ENCODE assay signal across 1 cellular context in genomic region chr16:81456523-81457325, GRCh38.
A peak's percentile ranks its signal among the peaks of the same experiment; 100 is the strongest.
TF ChIP-seq lines count a peak whose summit lies in the region.

No MANE protein-coding gene starts in this region.

TF ChIP-seq in HepG2, 621 proteins besides CTCF, POLR2A, EP300 and RAD21 (continued from another document and continues in another):
- TF ChIP-seq CEBPZ (IDR thresholded peaks at IDR 0.05; ENCODE audit: low read length): no peak
- no peak for TF ChIP-seq ZNF382 (CRISPR knock-in tag; IDR thresholded peaks at IDR 0.05; ENCODE audit: borderline replicate concordance)
- 0 out of 2 replicates have a peak, but pooled peaks have one; percentile 24 for TF ChIP-seq ZNF564 (CRISPR knock-in tag; IDR thresholded peaks at IDR 0.05)
- TF ChIP-seq RXRB (CRISPR knock-in tag; IDR thresholded peaks at IDR 0.05; ENCODE audit: borderline replicate concordance): peak; percentile 98
- no peak for TF ChIP-seq GRHL1 (CRISPR knock-in tag; conservative IDR thresholded peaks at IDR 0.05)
- no peak for TF ChIP-seq ZFP37 (CRISPR knock-in tag; IDR thresholded peaks at IDR 0.05; ENCODE audit: borderline replicate concordance)
- TF ChIP-seq MBD4 (IDR thresholded peaks at IDR 0.05; ENCODE audit: borderline replicate concordance, low read length): no peak
- no peak for TF ChIP-seq PCBP2 (optimal IDR thresholded peaks at IDR 0.05; ENCODE audit: low read depth, low read length, poor library complexity, severe bottlenecking)
- peak; percentile 93 for TF ChIP-seq ELF3 (CRISPR knock-in tag; IDR thresholded peaks at IDR 0.05)
- TF ChIP-seq DBP (CRISPR knock-in tag; IDR thresholded peaks at IDR 0.05; ENCODE audit: not compliant biosample characterization): no peak
- no peak; the same call in 1 of the 2 replicates for TF ChIP-seq ZNF816 (CRISPR knock-in tag; IDR thresholded peaks at IDR 0.05; ENCODE audit: borderline replicate concordance)
- peak; percentile 69; the same call in 1 of the 2 replicates for TF ChIP-seq GATA4 (IDR thresholded peaks at IDR 0.05; ENCODE audit: borderline replicate concordance, low read depth)
- TF ChIP-seq CHCHD3 (CRISPR knock-in tag; IDR thresholded peaks at IDR 0.05): no peak
- TF ChIP-seq MED8 (CRISPR knock-in tag; IDR thresholded peaks at IDR 0.05; ENCODE audit: insufficient replicate concordance): no peak
- TF ChIP-seq ZNF232 (CRISPR knock-in tag; IDR thresholded peaks at IDR 0.05; ENCODE audit: borderline replicate concordance): no peak
- no peak for TF ChIP-seq ZFYVE20 (CRISPR knock-in tag; IDR thresholded peaks at IDR 0.05; ENCODE audit: borderline replicate concordance, low read depth)
- TF ChIP-seq RBM22 (optimal IDR thresholded peaks at IDR 0.05; ENCODE audit: low read length): peak; percentile 76
- peak; percentile 41 for TF ChIP-seq USF2 (IDR thresholded peaks at IDR 0.05; ENCODE audit: low read depth, low read length)
- peak; percentile 74; the same call in 1 of the 2 replicates for TF ChIP-seq USF2 (CRISPR knock-in tag; IDR thresholded peaks at IDR 0.05; ENCODE audit: borderline replicate concordance)
- no peak for TF ChIP-seq TRIM24 (CRISPR knock-in tag; IDR thresholded peaks at IDR 0.05)
- no peak for TF ChIP-seq PBX2 (CRISPR knock-in tag; IDR thresholded peaks at IDR 0.05)
- peak; percentile 55; the same call in 1 of the 2 replicates for TF ChIP-seq STAT6 (CRISPR knock-in tag; IDR thresholded peaks at IDR 0.05; ENCODE audit: borderline replicate concordance)
- 0 out of 2 replicates have a peak, but pooled peaks have one; percentile 61 for TF ChIP-seq ZNF614 (CRISPR knock-in tag; IDR thresholded peaks at IDR 0.05; ENCODE audit: borderline replicate concordance)
- no peak for TF ChIP-seq NR3C1 (CRISPR knock-in tag; IDR thresholded peaks at IDR 0.05)
- peak; percentile 89 for TF ChIP-seq THAP7 (CRISPR knock-in tag; IDR thresholded peaks at IDR 0.05)
- TF ChIP-seq ZKSCAN5 (CRISPR knock-in tag; IDR thresholded peaks at IDR 0.05): no peak
- TF ChIP-seq ETV6 (CRISPR knock-in tag; conservative IDR thresholded peaks at IDR 0.05): peak; percentile 44; the same call in 1 of the 2 replicates
- no peak for TF ChIP-seq ZNF550 (CRISPR knock-in tag; IDR thresholded peaks at IDR 0.05; ENCODE audit: borderline replicate concordance)
- no peak for TF ChIP-seq ATRX (CRISPR knock-in tag; IDR thresholded peaks at IDR 0.05; ENCODE audit: borderline replicate concordance)
- TF ChIP-seq DPF2 (CRISPR knock-in tag; IDR thresholded peaks at IDR 0.05; ENCODE audit: borderline replicate concordance, low read depth): 0 out of 2 replicates have a peak, but pooled peaks have one; percentile 69
- TF ChIP-seq ATF1 (CRISPR knock-in tag; IDR thresholded peaks at IDR 0.05): no peak
- no peak; the same call in 1 of the 2 replicates for TF ChIP-seq ZNF556 (CRISPR knock-in tag; IDR thresholded peaks at IDR 0.05; ENCODE audit: borderline replicate concordance)
- no peak for TF ChIP-seq RNF219 (CRISPR knock-in tag; IDR thresholded peaks at IDR 0.05)
- TF ChIP-seq ARNT (IDR thresholded peaks at IDR 0.05): no peak
- TF ChIP-seq TBX2 (CRISPR knock-in tag; IDR thresholded peaks at IDR 0.05; ENCODE audit: borderline replicate concordance): peak; percentile 89
- no peak for TF ChIP-seq ZNF224 (CRISPR knock-in tag; IDR thresholded peaks at IDR 0.05)
- 0 out of 2 replicates have a peak, but pooled peaks have one; percentile 11 for TF ChIP-seq HES4 (CRISPR knock-in tag; IDR thresholded peaks at IDR 0.05; ENCODE audit: borderline replicate concordance)
- TF ChIP-seq ZSCAN12 (CRISPR knock-in tag; IDR thresholded peaks at IDR 0.05): no peak
- no peak; the same call in 1 of the 2 replicates for TF ChIP-seq MXD4 (CRISPR knock-in tag; IDR thresholded peaks at IDR 0.05)
- TF ChIP-seq ZBTB21 (CRISPR knock-in tag; IDR thresholded peaks at IDR 0.05): peak; percentile 54; the same call in 1 of the 2 replicates
- TF ChIP-seq TAF15 (IDR thresholded peaks at IDR 0.05; ENCODE audit: low read depth, low read length, poor library complexity, severe bottlenecking): no peak
- TF ChIP-seq ZNF850 (CRISPR knock-in tag; conservative IDR thresholded peaks at IDR 0.05): 0 out of 2 replicates have a peak, but pooled peaks have one; percentile 19
- peak; percentile 72; the same call in 1 of the 2 replicates for TF ChIP-seq SSRP1 (CRISPR knock-in tag; IDR thresholded peaks at IDR 0.05)
- TF ChIP-seq TBX3 (IDR thresholded peaks at IDR 0.05; ENCODE audit: borderline replicate concordance): peak; percentile 21; the same call in 1 of the 2 replicates
- TF ChIP-seq TEF (CRISPR knock-in tag; IDR thresholded peaks at IDR 0.05): no peak
- TF ChIP-seq ZNF543 (CRISPR knock-in tag; IDR thresholded peaks at IDR 0.05): peak; percentile 67; the same call in 1 of the 2 replicates
- TF ChIP-seq IRX3 (CRISPR knock-in tag; IDR thresholded peaks at IDR 0.05; ENCODE audit: borderline replicate concordance, low read depth): no peak
- TF ChIP-seq ZNF276 (CRISPR knock-in tag; IDR thresholded peaks at IDR 0.05; ENCODE audit: low read depth): no peak; the same call in 1 of the 2 replicates
